Comparison of ENCODE assay signal across 20 cellular contexts in the genomic region with DNA sequence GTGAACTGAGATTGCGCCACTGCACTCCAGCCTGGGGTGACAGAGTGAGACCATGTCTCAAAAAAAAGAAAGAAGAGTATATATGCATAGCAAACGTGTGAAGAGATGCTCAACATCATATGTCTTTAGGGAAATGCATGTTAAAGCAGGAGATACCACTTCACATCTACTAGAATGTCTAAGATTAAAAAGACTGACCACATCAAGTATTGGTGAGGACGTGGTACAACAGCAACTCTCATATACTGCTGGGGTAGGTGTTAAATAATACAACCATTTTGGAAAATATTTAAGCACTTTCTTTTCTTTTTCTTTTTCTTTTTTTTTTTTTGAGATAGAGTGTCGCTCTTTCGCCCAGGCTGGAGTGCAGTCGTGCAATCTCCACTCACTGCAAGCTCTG.
"Had no signal": no experiment of that assay in that cellular context is flagged by ENCODE, and none has a peak within 500 bp of the region (broad histone marks: within the 10 kb centered on the region; RNA-seq: fewer than 3 reads in every experiment).

No MANE protein-coding gene starts in this region.

- H3K27ac Mint-ChIP-seq: activated T-cell treated with anti-CD3 and anti-CD28 coated beads, Interleukin-2, amount 50 U/mL, for 24 hours; stimulated activated effector memory CD8-positive, alpha-beta T cell treated with anti-CD3 and anti-CD28 coated beads, Interleukin-12 subunit alpha, Interleukin-12 subunit beta, amount 100 ng/mL, for 72 hours had no signal

- H3K9ac ChIP-seq: parathyroid adenoma had no signal

- DNase-seq: activated CD4-positive, alpha-beta T cell treated with anti-CD3 and anti-CD28 coated beads, Interleukin-2, amount 50 U/mL, for 4 hours; activated effector memory CD4-positive, alpha-beta T cell treated with Interleukin-2 at 50 U/mL for 16 hours; activated naive CD4-positive, alpha-beta T cell treated with anti-CD3 and anti-CD28 coated beads, Interleukin-2, amount 50 U/mL, for 16 hours; activated T-cell treated with anti-CD3 and anti-CD28 coated beads, Interleukin-2, amount 50 U/mL, for 24 hours; cerebellar nuclear complex; cortex of kidney; effector CD8-positive, alpha-beta T cell; heart right ventricle; kidney glomerular epithelial cell; left ventricle myocardium inferior; mammary epithelial cell; stimulated activated CD4-positive, alpha-beta T cell treated with anti-CD3 and anti-CD28 coated beads, Interleukin-4, amount 100 ng/mL, for 24 hours; T-helper 9 cell had no signal

- H3K4me1 ChIP-seq: parathyroid adenoma had no signal

- H3K27me3 ChIP-seq: ascending aorta, breast epithelium, heart right ventricle, SJSA1 had no signal

- H3K27ac ChIP-seq: ascending aorta, heart right ventricle, left ventricle myocardium inferior, parathyroid adenoma, SJSA1 had no signal

- H3K79me2 ChIP-seq: parathyroid adenoma had no signal

- H3K4me3 Mint-ChIP-seq: activated T-cell treated with anti-CD3 and anti-CD28 coated beads, Interleukin-2, amount 50 U/mL, for 24 hours; stimulated activated effector memory CD8-positive, alpha-beta T cell treated with anti-CD3 and anti-CD28 coated beads, Interleukin-12 subunit alpha, Interleukin-12 subunit beta, amount 100 ng/mL, for 72 hours had no signal

- H3K4me3 ChIP-seq: ascending aorta, breast epithelium, heart right ventricle, left ventricle myocardium inferior, SJSA1 had no signal

- H3K9me3 ChIP-seq: ascending aorta, breast epithelium had no signal

- H2AFZ ChIP-seq: parathyroid adenoma had no signal

- H3K9me3 Mint-ChIP-seq: activated T-cell treated with anti-CD3 and anti-CD28 coated beads, Interleukin-2, amount 50 U/mL, for 24 hours; stimulated activated effector memory CD8-positive, alpha-beta T cell treated with anti-CD3 and anti-CD28 coated beads, Interleukin-12 subunit alpha, Interleukin-12 subunit beta, amount 100 ng/mL, for 72 hours had no signal

- H3K36me3 ChIP-seq: breast epithelium had no signal

- ATAC-seq: esophagus mucosa; heart right ventricle; sciatic nerve; stimulated activated effector memory CD8-positive, alpha-beta T cell treated with anti-CD3 and anti-CD28 coated beads, Interleukin-12 subunit alpha, Interleukin-12 subunit beta, amount 100 ng/mL, for 72 hours had no signal

- H3K27me3 Mint-ChIP-seq: activated T-cell treated with anti-CD3 and anti-CD28 coated beads, Interleukin-2, amount 50 U/mL, for 24 hours had no signal
